Comparison of ENCODE assay signal across 2 cellular contexts in the genomic region with DNA sequence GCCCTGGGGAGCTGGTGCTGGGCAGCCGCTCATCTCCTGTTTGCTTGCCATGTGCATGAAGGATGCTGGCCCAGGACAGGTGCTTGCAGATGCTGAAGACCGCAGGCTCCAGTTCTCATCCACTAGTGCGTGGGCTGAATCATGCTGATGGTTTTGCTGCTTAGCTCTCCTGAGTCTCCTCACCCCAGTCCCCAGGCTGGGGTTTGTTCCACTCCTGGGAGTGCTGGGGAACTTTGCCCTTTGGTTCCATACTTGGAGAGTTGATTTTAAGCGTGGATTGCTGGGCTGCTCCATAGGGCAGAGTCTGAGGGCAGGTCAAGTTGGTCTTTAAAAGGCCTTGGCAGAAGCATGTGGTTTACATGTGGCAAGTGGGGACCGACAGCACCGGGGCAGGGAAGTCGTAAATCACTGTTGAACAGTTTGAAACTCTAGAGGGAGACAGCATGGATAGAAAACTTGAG.
TF ChIP-seq lines count a peak whose summit lies in the region.

No MANE protein-coding gene starts in this region.

TF ChIP-seq in K562, 482 proteins besides CTCF, POLR2A, EP300 and RAD21 (continued from another document and continues in another):
- TF ChIP-seq, protein P1, sequence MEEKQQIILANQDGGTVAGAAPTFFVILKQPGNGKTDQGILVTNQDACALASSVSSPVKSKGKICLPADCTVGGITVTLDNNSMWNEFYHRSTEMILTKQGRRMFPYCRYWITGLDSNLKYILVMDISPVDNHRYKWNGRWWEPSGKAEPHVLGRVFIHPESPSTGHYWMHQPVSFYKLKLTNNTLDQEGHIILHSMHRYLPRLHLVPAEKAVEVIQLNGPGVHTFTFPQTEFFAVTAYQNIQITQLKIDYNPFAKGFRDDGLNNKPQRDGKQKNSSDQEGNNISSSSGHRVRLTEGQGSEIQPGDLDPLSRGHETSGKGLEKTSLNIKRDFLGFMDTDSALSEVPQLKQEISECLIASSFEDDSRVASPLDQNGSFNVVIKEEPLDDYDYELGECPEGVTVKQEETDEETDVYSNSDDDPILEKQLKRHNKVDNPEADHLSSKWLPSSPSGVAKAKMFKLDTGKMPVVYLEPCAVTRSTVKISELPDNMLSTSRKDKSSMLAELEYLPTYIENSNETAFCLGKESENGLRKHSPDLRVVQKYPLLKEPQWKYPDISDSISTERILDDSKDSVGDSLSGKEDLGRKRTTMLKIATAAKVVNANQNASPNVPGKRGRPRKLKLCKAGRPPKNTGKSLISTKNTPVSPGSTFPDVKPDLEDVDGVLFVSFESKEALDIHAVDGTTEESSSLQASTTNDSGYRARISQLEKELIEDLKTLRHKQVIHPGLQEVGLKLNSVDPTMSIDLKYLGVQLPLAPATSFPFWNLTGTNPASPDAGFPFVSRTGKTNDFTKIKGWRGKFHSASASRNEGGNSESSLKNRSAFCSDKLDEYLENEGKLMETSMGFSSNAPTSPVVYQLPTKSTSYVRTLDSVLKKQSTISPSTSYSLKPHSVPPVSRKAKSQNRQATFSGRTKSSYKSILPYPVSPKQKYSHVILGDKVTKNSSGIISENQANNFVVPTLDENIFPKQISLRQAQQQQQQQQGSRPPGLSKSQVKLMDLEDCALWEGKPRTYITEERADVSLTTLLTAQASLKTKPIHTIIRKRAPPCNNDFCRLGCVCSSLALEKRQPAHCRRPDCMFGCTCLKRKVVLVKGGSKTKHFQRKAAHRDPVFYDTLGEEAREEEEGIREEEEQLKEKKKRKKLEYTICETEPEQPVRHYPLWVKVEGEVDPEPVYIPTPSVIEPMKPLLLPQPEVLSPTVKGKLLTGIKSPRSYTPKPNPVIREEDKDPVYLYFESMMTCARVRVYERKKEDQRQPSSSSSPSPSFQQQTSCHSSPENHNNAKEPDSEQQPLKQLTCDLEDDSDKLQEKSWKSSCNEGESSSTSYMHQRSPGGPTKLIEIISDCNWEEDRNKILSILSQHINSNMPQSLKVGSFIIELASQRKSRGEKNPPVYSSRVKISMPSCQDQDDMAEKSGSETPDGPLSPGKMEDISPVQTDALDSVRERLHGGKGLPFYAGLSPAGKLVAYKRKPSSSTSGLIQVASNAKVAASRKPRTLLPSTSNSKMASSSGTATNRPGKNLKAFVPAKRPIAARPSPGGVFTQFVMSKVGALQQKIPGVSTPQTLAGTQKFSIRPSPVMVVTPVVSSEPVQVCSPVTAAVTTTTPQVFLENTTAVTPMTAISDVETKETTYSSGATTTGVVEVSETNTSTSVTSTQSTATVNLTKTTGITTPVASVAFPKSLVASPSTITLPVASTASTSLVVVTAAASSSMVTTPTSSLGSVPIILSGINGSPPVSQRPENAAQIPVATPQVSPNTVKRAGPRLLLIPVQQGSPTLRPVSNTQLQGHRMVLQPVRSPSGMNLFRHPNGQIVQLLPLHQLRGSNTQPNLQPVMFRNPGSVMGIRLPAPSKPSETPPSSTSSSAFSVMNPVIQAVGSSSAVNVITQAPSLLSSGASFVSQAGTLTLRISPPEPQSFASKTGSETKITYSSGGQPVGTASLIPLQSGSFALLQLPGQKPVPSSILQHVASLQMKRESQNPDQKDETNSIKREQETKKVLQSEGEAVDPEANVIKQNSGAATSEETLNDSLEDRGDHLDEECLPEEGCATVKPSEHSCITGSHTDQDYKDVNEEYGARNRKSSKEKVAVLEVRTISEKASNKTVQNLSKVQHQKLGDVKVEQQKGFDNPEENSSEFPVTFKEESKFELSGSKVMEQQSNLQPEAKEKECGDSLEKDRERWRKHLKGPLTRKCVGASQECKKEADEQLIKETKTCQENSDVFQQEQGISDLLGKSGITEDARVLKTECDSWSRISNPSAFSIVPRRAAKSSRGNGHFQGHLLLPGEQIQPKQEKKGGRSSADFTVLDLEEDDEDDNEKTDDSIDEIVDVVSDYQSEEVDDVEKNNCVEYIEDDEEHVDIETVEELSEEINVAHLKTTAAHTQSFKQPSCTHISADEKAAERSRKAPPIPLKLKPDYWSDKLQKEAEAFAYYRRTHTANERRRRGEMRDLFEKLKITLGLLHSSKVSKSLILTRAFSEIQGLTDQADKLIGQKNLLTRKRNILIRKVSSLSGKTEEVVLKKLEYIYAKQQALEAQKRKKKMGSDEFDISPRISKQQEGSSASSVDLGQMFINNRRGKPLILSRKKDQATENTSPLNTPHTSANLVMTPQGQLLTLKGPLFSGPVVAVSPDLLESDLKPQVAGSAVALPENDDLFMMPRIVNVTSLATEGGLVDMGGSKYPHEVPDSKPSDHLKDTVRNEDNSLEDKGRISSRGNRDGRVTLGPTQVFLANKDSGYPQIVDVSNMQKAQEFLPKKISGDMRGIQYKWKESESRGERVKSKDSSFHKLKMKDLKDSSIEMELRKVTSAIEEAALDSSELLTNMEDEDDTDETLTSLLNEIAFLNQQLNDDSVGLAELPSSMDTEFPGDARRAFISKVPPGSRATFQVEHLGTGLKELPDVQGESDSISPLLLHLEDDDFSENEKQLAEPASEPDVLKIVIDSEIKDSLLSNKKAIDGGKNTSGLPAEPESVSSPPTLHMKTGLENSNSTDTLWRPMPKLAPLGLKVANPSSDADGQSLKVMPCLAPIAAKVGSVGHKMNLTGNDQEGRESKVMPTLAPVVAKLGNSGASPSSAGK (IDR thresholded peaks at IDR 0.05) = peak; percentile 99
- TF ChIP-seq ZBED1 (IDR thresholded peaks at IDR 0.05) = no peak
- TF ChIP-seq GABPB2 (CRISPR knock-in tag; conservative IDR thresholded peaks at IDR 0.05) = no peak
- no peak for TF ChIP-seq HNRNPL (IDR thresholded peaks at IDR 0.05; ENCODE audit: low read depth, low read length)
- peak; percentile 79; the same call in 1 of the 2 replicates for TF ChIP-seq ZNF589 (CRISPR knock-in tag; IDR thresholded peaks at IDR 0.05; ENCODE audit: low read depth)
- no peak for TF ChIP-seq ZNF717 (CRISPR knock-in tag; IDR thresholded peaks at IDR 0.05)
- TF ChIP-seq TFE3 (CRISPR knock-in tag; IDR thresholded peaks at IDR 0.05) = no peak
- TF ChIP-seq SNRNP70 (optimal IDR thresholded peaks at IDR 0.05; ENCODE audit: low read depth, low read length) = no peak
- no peak for TF ChIP-seq KDM5B (IDR thresholded peaks at IDR 0.05; ENCODE audit: insufficient replicate concordance, low read depth, low read length)
- no peak for TF ChIP-seq SREBF2 (CRISPR knock-in tag; IDR thresholded peaks at IDR 0.05)
- TF ChIP-seq TAF7 (tag; IDR thresholded peaks at IDR 0.05) = no peak
- 0 out of 2 replicates have a peak, but pooled peaks have one; percentile 29 for TF ChIP-seq LEF1 (IDR thresholded peaks at IDR 0.05)
- no peak for TF ChIP-seq CC2D1A (IDR thresholded peaks at IDR 0.05)
- no peak for TF ChIP-seq ZNF274 (IDR thresholded peaks at IDR 0.05; ENCODE audit: borderline replicate concordance, low read depth, low read length)

TF ChIP-seq in GM12891, 5 proteins besides CTCF, POLR2A, EP300 and RAD21 (continued from another document):
- TF ChIP-seq POLR2AphosphoS5 (IDR thresholded peaks at IDR 0.05; ENCODE audit: low read depth, low read length) = no peak
